In genomic region chr15:72175186-72176044, GRCh38 we compare ENCODE assay signal across 15 cellular contexts. TPM values are rescaled to one million over a fixed set of nuclear protein-coding genes. Genes with fewer than 3 reads are reported as not detected.
"Had no signal": no experiment of that assay in that cellular context is flagged by ENCODE, and none has a peak within 500 bp of the region (broad histone marks: within the 10 kb centered on the region; RNA-seq: fewer than 3 reads in every experiment).

No MANE protein-coding gene starts in this region.

- DNase-seq: activated CD4-positive, alpha-beta T cell treated with anti-CD3 and anti-CD28 coated beads for 1 hour; activated CD4-positive, alpha-beta T cell treated with anti-CD3 and anti-CD28 coated beads, Interleukin-2, amount 50 U/mL, for 48 hours; activated T-cell treated with anti-CD3 and anti-CD28 coated beads, Interleukin-2, amount 50 U/mL, for 72 hours; foreskin melanocyte; heart right ventricle; small intestine; stimulated activated naive B cell treated with anti-CD40 and anti-IgM and Interleukin-4, amounts not matched to agents 10 μg/mL and 1 μg/mL and 100 μg/mL, for 72 hours had no signal

- H3K4me3 Mint-ChIP-seq: activated T-cell treated with anti-CD3 and anti-CD28 coated beads, Interleukin-2, amount 50 U/mL, for 72 hours; natural killer cell treated with Interleukin-12 subunit alpha and Interleukin-12 subunit beta and Interleukin-15 and Interleukin-18, amount 100 ng/mL, for 72 hours; stimulated activated naive B cell treated with anti-CD40 and anti-IgM and Interleukin-4, amounts not matched to agents 10 μg/mL and 1 μg/mL and 100 μg/mL, for 72 hours had no signal

- H3K27ac ChIP-seq: cardiac muscle cell, heart right ventricle had no signal

- H3K4me3 ChIP-seq: cardiac muscle cell, heart right ventricle had no signal

- H3K9me3 Mint-ChIP-seq: activated T-cell treated with anti-CD3 and anti-CD28 coated beads, Interleukin-2, amount 50 U/mL, for 72 hours; natural killer cell treated with Interleukin-12 subunit alpha and Interleukin-12 subunit beta and Interleukin-15 and Interleukin-18, amount 100 ng/mL, for 72 hours; stimulated activated naive B cell treated with anti-CD40 and anti-IgM and Interleukin-4, amounts not matched to agents 10 μg/mL and 1 μg/mL and 100 μg/mL, for 72 hours had no signal

- H3K27ac Mint-ChIP-seq: activated T-cell treated with anti-CD3 and anti-CD28 coated beads, Interleukin-2, amount 50 U/mL, for 72 hours; natural killer cell treated with Interleukin-12 subunit alpha and Interleukin-12 subunit beta and Interleukin-15 and Interleukin-18, amount 100 ng/mL, for 72 hours; stimulated activated naive B cell treated with anti-CD40 and anti-IgM and Interleukin-4, amounts not matched to agents 10 μg/mL and 1 μg/mL and 100 μg/mL, for 72 hours had no signal

- H3K36me3 Mint-ChIP-seq: natural killer cell treated with Interleukin-12 subunit alpha and Interleukin-12 subunit beta and Interleukin-15 and Interleukin-18, amount 100 ng/mL, for 72 hours; stimulated activated naive B cell treated with anti-CD40 and anti-IgM and Interleukin-4, amounts not matched to agents 10 μg/mL and 1 μg/mL and 100 μg/mL, for 72 hours had no signal

- ATAC-seq: activated T-cell treated with anti-CD3 and anti-CD28 coated beads, Interleukin-2, amount 50 U/mL, for 72 hours; left lobe of liver; stimulated activated naive B cell treated with anti-CD40 and anti-IgM and Interleukin-4, amounts not matched to agents 10 μg/mL and 1 μg/mL and 100 μg/mL, for 72 hours had no signal

- H3K9me3 ChIP-seq: heart right ventricle had no signal

- FAIRE-seq: colon, endothelial cell of umbilical vein, islet of Langerhans, small intestine had no signal

- H3K27me3 ChIP-seq: cardiac muscle cell, heart right ventricle had no signal

- H3K36me3 ChIP-seq: cardiac muscle cell, heart right ventricle had no signal

RNA-seq across cellular contexts. Expression of gene GRAMD2A, which starts 22.2 kb away (rescaled TPM):
- total RNA-seq: left lobe of liver; natural killer cell treated with Interleukin-12 subunit alpha and Interleukin-12 subunit beta and Interleukin-15 and Interleukin-18, amount 100 ng/mL, for 72 hours; osteocyte; T-helper 2 cell treated with Interferon-gamma antibody and Interleukin-4, amounts not matched to agents 100 ng/mL and 5 ng/mL, for 36 hours had no signal
- polyA plus RNA-seq: cardiac muscle cell had no signal
